In the genomic region with DNA sequence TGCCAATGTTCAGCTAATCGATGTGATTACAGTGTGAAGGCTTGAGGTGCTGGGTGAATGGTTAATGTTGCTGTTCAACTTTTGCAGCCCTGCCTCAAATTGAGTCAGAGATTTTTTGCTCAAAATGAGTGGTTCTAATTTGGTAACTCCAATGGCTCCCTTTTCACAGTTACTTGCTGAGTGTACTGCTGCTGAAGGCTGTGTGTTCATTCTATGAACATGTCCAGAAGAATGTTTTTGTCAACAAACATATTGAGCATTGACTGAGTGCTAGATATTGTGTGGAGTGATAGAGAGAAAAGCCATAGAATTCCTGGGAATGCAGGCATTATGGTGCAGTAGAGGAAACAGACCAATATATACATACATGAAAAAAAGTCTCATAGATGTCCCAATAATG, we compare ENCODE assay signal across 1 cellular context.
TF ChIP-seq lines count a peak whose summit lies in the region.

No MANE protein-coding gene starts in this region.

TF ChIP-seq in GM23338, 12 proteins besides CTCF, POLR2A, EP300 and RAD21 (continued from another document):
- TF ChIP-seq, protein P1, sequence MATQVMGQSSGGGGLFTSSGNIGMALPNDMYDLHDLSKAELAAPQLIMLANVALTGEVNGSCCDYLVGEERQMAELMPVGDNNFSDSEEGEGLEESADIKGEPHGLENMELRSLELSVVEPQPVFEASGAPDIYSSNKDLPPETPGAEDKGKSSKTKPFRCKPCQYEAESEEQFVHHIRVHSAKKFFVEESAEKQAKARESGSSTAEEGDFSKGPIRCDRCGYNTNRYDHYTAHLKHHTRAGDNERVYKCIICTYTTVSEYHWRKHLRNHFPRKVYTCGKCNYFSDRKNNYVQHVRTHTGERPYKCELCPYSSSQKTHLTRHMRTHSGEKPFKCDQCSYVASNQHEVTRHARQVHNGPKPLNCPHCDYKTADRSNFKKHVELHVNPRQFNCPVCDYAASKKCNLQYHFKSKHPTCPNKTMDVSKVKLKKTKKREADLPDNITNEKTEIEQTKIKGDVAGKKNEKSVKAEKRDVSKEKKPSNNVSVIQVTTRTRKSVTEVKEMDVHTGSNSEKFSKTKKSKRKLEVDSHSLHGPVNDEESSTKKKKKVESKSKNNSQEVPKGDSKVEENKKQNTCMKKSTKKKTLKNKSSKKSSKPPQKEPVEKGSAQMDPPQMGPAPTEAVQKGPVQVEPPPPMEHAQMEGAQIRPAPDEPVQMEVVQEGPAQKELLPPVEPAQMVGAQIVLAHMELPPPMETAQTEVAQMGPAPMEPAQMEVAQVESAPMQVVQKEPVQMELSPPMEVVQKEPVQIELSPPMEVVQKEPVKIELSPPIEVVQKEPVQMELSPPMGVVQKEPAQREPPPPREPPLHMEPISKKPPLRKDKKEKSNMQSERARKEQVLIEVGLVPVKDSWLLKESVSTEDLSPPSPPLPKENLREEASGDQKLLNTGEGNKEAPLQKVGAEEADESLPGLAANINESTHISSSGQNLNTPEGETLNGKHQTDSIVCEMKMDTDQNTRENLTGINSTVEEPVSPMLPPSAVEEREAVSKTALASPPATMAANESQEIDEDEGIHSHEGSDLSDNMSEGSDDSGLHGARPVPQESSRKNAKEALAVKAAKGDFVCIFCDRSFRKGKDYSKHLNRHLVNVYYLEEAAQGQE (IDR thresholded peaks at IDR 0.05; ENCODE audit: unreplicated experiment): no peak
- no peak for TF ChIP-seq EZH2phosphoT487 (IDR thresholded peaks at IDR 0.05; ENCODE audit: unreplicated experiment)
- no peak for TF ChIP-seq ZNF331 (CRISPR knock-in tag; IDR thresholded peaks at IDR 0.05; ENCODE audit: low read depth)
- TF ChIP-seq, protein P2, sequence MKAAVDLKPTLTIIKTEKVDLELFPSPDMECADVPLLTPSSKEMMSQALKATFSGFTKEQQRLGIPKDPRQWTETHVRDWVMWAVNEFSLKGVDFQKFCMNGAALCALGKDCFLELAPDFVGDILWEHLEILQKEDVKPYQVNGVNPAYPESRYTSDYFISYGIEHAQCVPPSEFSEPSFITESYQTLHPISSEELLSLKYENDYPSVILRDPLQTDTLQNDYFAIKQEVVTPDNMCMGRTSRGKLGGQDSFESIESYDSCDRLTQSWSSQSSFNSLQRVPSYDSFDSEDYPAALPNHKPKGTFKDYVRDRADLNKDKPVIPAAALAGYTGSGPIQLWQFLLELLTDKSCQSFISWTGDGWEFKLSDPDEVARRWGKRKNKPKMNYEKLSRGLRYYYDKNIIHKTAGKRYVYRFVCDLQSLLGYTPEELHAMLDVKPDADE (IDR thresholded peaks at IDR 0.05): no peak
- no peak for TF ChIP-seq NANOG (IDR thresholded peaks at IDR 0.05; ENCODE audit: borderline replicate concordance)
